Comparison of ENCODE assay signal across 2 cellular contexts in genomic region chr20:62137092-62137384, GRCh38.
TF ChIP-seq lines count a peak whose summit lies in the region.

No MANE protein-coding gene starts in this region.

TF ChIP-seq in IMR-90, 13 proteins besides CTCF, POLR2A, EP300 and RAD21:
- TF ChIP-seq SMC3 (IDR thresholded peaks at IDR 0.05; ENCODE audit: low read depth, low read length) (no peak), NFE2L2 (IDR thresholded peaks at IDR 0.05; ENCODE audit: low read depth, low read length) (no peak), BHLHE40 (IDR thresholded peaks at IDR 0.05; ENCODE audit: low read depth, low read length) (no peak), RFX5 (IDR thresholded peaks at IDR 0.05; ENCODE audit: low read depth, low read length) (no peak), MXI1 (IDR thresholded peaks at IDR 0.05; ENCODE audit: borderline replicate concordance, low read depth, low read length) (no peak), CEBPB (IDR thresholded peaks at IDR 0.05; ENCODE audit: low read depth, low read length) (no peak), USF2 (IDR thresholded peaks at IDR 0.05; ENCODE audit: low read depth, low read length) (no peak), MAFK (IDR thresholded peaks at IDR 0.05; ENCODE audit: low read depth, low read length) (no peak), MAZ (IDR thresholded peaks at IDR 0.05; ENCODE audit: borderline replicate concordance, low read depth, low read length) (no peak), RCOR1 (IDR thresholded peaks at IDR 0.05; ENCODE audit: insufficient replicate concordance, low read length) (no peak), ELK1 (IDR thresholded peaks at IDR 0.05; ENCODE audit: borderline replicate concordance, low read depth, low read length) (no peak), CHD1 (IDR thresholded peaks at IDR 0.05; ENCODE audit: low read depth, low read length) (no peak), FOS (IDR thresholded peaks at IDR 0.05; ENCODE audit: low read depth, low read length) (no peak)
TF ChIP-seq in IMR-90: peak in this region for 0.

TF ChIP-seq in GM12878, 131 proteins besides CTCF, POLR2A, EP300 and RAD21:
- TF ChIP-seq MYC (IDR thresholded peaks at IDR 0.05; ENCODE audit: insufficient read depth, insufficient read length, insufficient replicate concordance, low read length, severe bottlenecking) (no peak), ZBED1 (IDR thresholded peaks at IDR 0.05; ENCODE audit: borderline replicate concordance) (no peak), CBX3 (IDR thresholded peaks at IDR 0.05; ENCODE audit: borderline replicate concordance, low read depth) (no peak), SMAD1 (IDR thresholded peaks at IDR 0.05; ENCODE audit: low read depth, partially characterized antibody) (no peak), MAX (IDR thresholded peaks at IDR 0.05; ENCODE audit: low read depth, low read length) (no peak), RUNX3 (IDR thresholded peaks at IDR 0.05; ENCODE audit: low read length) (peak; percentile 28; the same call in 1 of the 2 replicates), ASH2L (IDR thresholded peaks at IDR 0.05; ENCODE audit: borderline replicate concordance, low read depth) (no peak), TAF1 (IDR thresholded peaks at IDR 0.05; ENCODE audit: borderline replicate concordance, low read depth, low read length) (no peak)
